ENCODE assay signal across 2 cellular contexts in genomic region chr19:6751189-6751588, GRCh38.
TF ChIP-seq lines count a peak whose summit lies in the region.

No MANE protein-coding gene starts in this region.

TF ChIP-seq in HCT116, 20 proteins besides CTCF, POLR2A, EP300 and RAD21:
- TF ChIP-seq EZH2phosphoT487 (IDR thresholded peaks at IDR 0.05; ENCODE audit: borderline replicate concordance) = no peak
- TF ChIP-seq EGR1 (IDR thresholded peaks at IDR 0.05; ENCODE audit: low read depth) = no peak
- TF ChIP-seq, protein P1, sequence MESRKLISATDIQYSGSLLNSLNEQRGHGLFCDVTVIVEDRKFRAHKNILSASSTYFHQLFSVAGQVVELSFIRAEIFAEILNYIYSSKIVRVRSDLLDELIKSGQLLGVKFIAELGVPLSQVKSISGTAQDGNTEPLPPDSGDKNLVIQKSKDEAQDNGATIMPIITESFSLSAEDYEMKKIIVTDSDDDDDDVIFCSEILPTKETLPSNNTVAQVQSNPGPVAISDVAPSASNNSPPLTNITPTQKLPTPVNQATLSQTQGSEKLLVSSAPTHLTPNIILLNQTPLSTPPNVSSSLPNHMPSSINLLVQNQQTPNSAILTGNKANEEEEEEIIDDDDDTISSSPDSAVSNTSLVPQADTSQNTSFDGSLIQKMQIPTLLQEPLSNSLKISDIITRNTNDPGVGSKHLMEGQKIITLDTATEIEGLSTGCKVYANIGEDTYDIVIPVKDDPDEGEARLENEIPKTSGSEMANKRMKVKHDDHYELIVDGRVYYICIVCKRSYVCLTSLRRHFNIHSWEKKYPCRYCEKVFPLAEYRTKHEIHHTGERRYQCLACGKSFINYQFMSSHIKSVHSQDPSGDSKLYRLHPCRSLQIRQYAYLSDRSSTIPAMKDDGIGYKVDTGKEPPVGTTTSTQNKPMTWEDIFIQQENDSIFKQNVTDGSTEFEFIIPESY (IDR thresholded peaks at IDR 0.05; ENCODE audit: extremely low read depth, insufficient replicate concordance, low read length) = no peak
- no peak for TF ChIP-seq ELF1 (IDR thresholded peaks at IDR 0.05; ENCODE audit: borderline replicate concordance, low read depth)
- no peak for TF ChIP-seq ZFX (IDR thresholded peaks at IDR 0.05)
- no peak for TF ChIP-seq JUND (IDR thresholded peaks at IDR 0.05)
- peak; percentile 31 for TF ChIP-seq POLR2AphosphoS5 (IDR thresholded peaks at IDR 0.05; ENCODE audit: low read depth, low read length)

TF ChIP-seq in K562, 482 proteins besides CTCF, POLR2A, EP300 and RAD21:
- TF ChIP-seq RBFOX2 (IDR thresholded peaks at IDR 0.05; ENCODE audit: low read depth, low read length) = peak; percentile 41; the same call in 1 of the 2 replicates
- TF ChIP-seq POLR2G (IDR thresholded peaks at IDR 0.05; ENCODE audit: low read depth, low read length) = peak; percentile 43
- TF ChIP-seq, protein P2, sequence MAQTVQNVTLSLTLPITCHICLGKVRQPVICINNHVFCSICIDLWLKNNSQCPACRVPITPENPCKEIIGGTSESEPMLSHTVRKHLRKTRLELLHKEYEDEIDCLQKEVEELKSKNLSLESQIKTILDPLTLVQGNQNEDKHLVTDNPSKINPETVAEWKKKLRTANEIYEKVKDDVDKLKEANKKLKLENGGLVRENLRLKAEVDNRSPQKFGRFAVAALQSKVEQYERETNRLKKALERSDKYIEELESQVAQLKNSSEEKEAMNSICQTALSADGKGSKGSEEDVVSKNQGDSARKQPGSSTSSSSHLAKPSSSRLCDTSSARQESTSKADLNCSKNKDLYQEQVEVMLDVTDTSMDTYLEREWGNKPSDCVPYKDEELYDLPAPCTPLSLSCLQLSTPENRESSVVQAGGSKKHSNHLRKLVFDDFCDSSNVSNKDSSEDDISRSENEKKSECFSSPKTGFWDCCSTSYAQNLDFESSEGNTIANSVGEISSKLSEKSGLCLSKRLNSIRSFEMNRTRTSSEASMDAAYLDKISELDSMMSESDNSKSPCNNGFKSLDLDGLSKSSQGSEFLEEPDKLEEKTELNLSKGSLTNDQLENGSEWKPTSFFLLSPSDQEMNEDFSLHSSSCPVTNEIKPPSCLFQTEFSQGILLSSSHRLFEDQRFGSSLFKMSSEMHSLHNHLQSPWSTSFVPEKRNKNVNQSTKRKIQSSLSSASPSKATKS (CRISPR knock-in tag; IDR thresholded peaks at IDR 0.05) = no peak
- TF ChIP-seq SMARCC2 (IDR thresholded peaks at IDR 0.05; ENCODE audit: low read depth) = no peak
- TF ChIP-seq ZNF511 (CRISPR knock-in tag; IDR thresholded peaks at IDR 0.05) = no peak
- TF ChIP-seq SIN3B (IDR thresholded peaks at IDR 0.05; ENCODE audit: low read depth) = no peak
